Comparison of ENCODE assay signal across 8 cellular contexts in the genomic region with DNA sequence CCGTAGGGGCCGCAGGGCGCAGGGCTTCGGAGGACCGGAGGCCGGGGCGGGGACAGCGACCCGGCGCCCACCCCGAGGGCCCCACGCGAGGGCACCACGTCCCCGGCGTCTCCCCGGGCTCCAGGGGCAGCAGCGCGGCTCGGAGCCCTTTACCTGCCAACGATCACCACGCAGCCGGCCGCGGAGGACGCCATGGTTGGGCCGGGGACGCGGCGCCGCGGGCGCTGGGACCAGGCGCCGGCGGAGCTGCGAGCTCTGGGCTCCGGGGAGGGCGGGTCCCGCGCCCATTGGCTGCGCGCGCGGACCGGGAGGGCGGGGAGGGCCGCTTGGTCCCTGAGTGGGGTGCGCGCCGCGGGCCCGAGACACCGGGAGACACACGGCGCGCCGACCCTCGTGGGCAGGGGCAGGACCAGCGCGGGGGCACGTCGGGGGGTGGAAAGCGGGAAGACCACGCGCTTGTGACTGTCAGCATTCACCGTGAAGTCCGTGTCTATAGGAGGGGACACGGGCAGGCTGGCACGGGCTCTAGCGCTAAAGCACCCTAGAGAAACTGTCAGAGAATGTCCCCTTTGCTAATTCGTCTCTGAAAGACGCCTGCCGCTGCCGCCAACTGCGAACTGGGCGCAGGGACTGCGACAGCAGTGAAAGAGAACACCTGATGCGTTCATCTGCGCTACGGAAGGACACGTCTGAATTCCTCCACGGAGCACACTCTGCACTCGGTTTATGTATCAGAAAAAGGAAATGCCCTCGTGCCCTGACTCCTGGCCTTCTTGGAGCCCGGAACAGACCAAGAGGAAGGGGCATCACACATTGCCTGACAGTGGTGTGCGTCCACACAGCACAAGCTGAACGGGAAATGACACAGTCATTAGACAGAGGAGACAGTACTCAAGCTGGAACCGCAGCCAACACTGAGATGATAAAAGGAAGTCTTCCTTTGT. TPM values are rescaled to one million over a fixed set of nuclear protein-coding genes. Genes with fewer than 3 reads are reported as not detected.
DNase-seq lines count a peak whose midpoint lies in the region; ATAC-seq, FAIRE-seq and TF ChIP-seq lines count a peak whose summit lies in the region.

A gene with protein sequence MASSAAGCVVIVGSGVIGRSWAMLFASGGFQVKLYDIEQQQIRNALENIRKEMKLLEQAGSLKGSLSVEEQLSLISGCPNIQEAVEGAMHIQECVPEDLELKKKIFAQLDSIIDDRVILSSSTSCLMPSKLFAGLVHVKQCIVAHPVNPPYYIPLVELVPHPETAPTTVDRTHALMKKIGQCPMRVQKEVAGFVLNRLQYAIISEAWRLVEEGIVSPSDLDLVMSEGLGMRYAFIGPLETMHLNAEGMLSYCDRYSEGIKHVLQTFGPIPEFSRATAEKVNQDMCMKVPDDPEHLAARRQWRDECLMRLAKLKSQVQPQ (minus strand): TSS at position 257 of the 944 bp plus-strand sequence. CDS start 63 bp downstream, at position 194.

- peak within 1 kb of the TSS; percentile 5 for H3K23ac ChIP-seq in neuronal stem cell (ENCODE audit: low read depth, low read length, poor library complexity)

- H4K20me1 ChIP-seq in DND-41 (ENCODE audit: insufficient read depth, low read length), result no peaks in the 10 kb centered on the region
- H4K20me1 ChIP-seq in KMS-11 (ENCODE audit: insufficient read depth), result no peaks in the 10 kb centered on the region

- no peak within 1 kb of the TSS for H3K4ac ChIP-seq in neuronal stem cell (ENCODE audit: low read length)

- H3K4me1 ChIP-seq in DND-41 (ENCODE audit: insufficient read depth, low read length) (peaks cover 27% of the 10 kb centered on the region), KMS-11 (ENCODE audit: low read depth, poor library complexity, severe bottlenecking) (peaks cover 7% of the 10 kb centered on the region), SJSA1 (replicated peaks) (peaks cover 21% of the 10 kb centered on the region), neuronal stem cell (ENCODE audit: control insufficient read depth in 2 of 2, insufficient read depth in 1 of 2, low read depth in 1 of 2, low read length in 2 of 2) (peaks cover 2 to 3% of the 10 kb centered on the region in 2 donors), subcutaneous abdominal adipose tissue (ENCODE audit: control insufficient read depth in 5 of 5, insufficient read depth in 5 of 5, low read length in 5 of 5) (peaks cover 3 to 29% (median 19%) of the 10 kb centered on the region in 5 donors)

- H3K9me3 ChIP-seq in DND-41 (ENCODE audit: insufficient read depth, low read length, severe bottlenecking) (no peaks in the 10 kb centered on the region), SJSA1 (replicated peaks) (no peaks in the 10 kb centered on the region), neuronal stem cell (replicated peaks in 1 of 2; ENCODE audit: control insufficient read depth in 2 of 2, insufficient read depth in 1 of 2, low read depth in 1 of 2, low read length in 2 of 2) (no peaks in the 10 kb centered on the region), subcutaneous abdominal adipose tissue (ENCODE audit: control insufficient read depth in 5 of 5, low read length in 5 of 5) (no peaks in the 10 kb centered on the region)

- no peaks in the 10 kb centered on the region for H3K36me3 ChIP-seq in DND-41 (ENCODE audit: insufficient read depth, low read length)
- H3K36me3 ChIP-seq in KMS-11 (ENCODE audit: insufficient read depth), result no peaks in the 10 kb centered on the region
- H3K36me3 ChIP-seq in SJSA1, result peaks cover 4% of the 10 kb centered on the region
- H3K36me3 ChIP-seq in neuronal stem cell (replicated peaks in 1 of 2; ENCODE audit: control insufficient read depth in 2 of 2, insufficient read depth in 2 of 2, low read length in 2 of 2), result no peaks in the 10 kb centered on the region
- H3K36me3 ChIP-seq in subcutaneous abdominal adipose tissue (ENCODE audit: control insufficient read depth in 5 of 5, insufficient read depth in 5 of 5, low read length in 5 of 5), result no peaks in the 10 kb centered on the region

- TF ChIP-seq CTCF in DND-41 (IDR thresholded peaks at IDR 0.05; ENCODE audit: borderline replicate concordance, extremely low read depth, low read length, poor library complexity, severe bottlenecking), result no peak
- no peak for TF ChIP-seq CTCF in KMS-11 (conservative IDR thresholded peaks at IDR 0.05; ENCODE audit: low read depth, low read length)

- H2BK15ac ChIP-seq in neuronal stem cell (ENCODE audit: low read length), result peak within 1 kb of the TSS; percentile 15

- H3K18ac ChIP-seq in neuronal stem cell (ENCODE audit: low read length), result peak within 1 kb of the TSS; percentile 94

- H3K79me1 ChIP-seq in neuronal stem cell (ENCODE audit: low read depth, low read length), result no peaks in the 10 kb centered on the region

- H3K27ac ChIP-seq in DND-41 (ENCODE audit: low read length), result peak within 1 kb of the TSS; percentile 76
- peak within 1 kb of the TSS; percentile 35; the same call in 1 of the 2 replicates for H3K27ac ChIP-seq in KMS-11
- H3K27ac ChIP-seq in SJSA1, result peak within 1 kb of the TSS; percentile 68
- no peak within 1 kb of the TSS for H3K27ac ChIP-seq in neuronal stem cell (replicated peaks; ENCODE audit: low read length)
- H3K27ac ChIP-seq in subcutaneous abdominal adipose tissue (ENCODE audit: low read depth, low read length), result peak within 1 kb of the TSS; percentile 87

- WGBS in neuronal stem cell (ENCODE audit: extremely low coverage in 2 of 2, insufficient read length in 2 of 2, insufficient replicate concordance in 1 of 2), 2 donors, result no CpG with 5 or more reads among the region's 89 CpGs

- no peak within 1 kb of the TSS for H2AK5ac ChIP-seq in neuronal stem cell (ENCODE audit: low read depth, low read length)

- H3K27me3 ChIP-seq in DND-41 (ENCODE audit: insufficient read depth, low read length, poor library complexity) (no peaks in the 10 kb centered on the region), KMS-11 (ENCODE audit: insufficient read depth, low read depth) (no peaks in the 10 kb centered on the region), SJSA1 (replicated peaks) (no peaks in the 10 kb centered on the region), neuronal stem cell (ENCODE audit: control insufficient read depth in 3 of 3, insufficient read depth in 3 of 3, low read depth in 1 of 3, low read length in 3 of 3) (peaks cover 4 to 44% (median 25%) of the 10 kb centered on the region in 3 experiments), subcutaneous abdominal adipose tissue (ENCODE audit: control insufficient read depth in 5 of 5, insufficient read depth in 4 of 5, low read length in 5 of 5) (no peaks in the 10 kb centered on the region)

- H2BK12ac ChIP-seq in neuronal stem cell (ENCODE audit: low read length), result no peak within 1 kb of the TSS

- no peak within 1 kb of the TSS for H2BK5ac ChIP-seq in neuronal stem cell (ENCODE audit: low read length)

- H3K4me3 ChIP-seq in DND-41 (ENCODE audit: low read depth in 1 of 2, low read length in 2 of 2) (peak within 1 kb of the TSS; percentile 59 to 72), KMS-11 (IDR thresholded peaks at IDR 0.05; ENCODE audit: insufficient read depth, low read depth, low read length) (no peak within 1 kb of the TSS), SJSA1 (peak within 1 kb of the TSS; percentile 93), neuronal stem cell (ENCODE audit: low read length in 2 of 2) (peak within 1 kb of the TSS; percentile 62 to 85), subcutaneous abdominal adipose tissue (ENCODE audit: low read depth in 1 of 5, low read length in 5 of 5) (peak within 1 kb of the TSS; percentile 73 to 92 (median 83))

- H2AFZ ChIP-seq in DND-41 (ENCODE audit: low read depth, low read length) (peak within 1 kb of the TSS; percentile 96), KMS-11 (ENCODE audit: low read depth) (peak within 1 kb of the TSS; percentile 90), neuronal stem cell (ENCODE audit: low read length) (peak within 1 kb of the TSS; percentile 93)

- ATAC-seq in DND-41 (ENCODE audit: insufficient read depth, low read depth), result peak; percentile 89
- ATAC-seq in GM21619 (IDR thresholded peaks at IDR 0.05; ENCODE audit: unreplicated experiment), result peak; percentile 77

- H4K8ac ChIP-seq in neuronal stem cell (ENCODE audit: low read depth, low read length), result no peak within 1 kb of the TSS

- no peak within 1 kb of the TSS for H3K14ac ChIP-seq in neuronal stem cell (ENCODE audit: low read length)

- H3K79me2 ChIP-seq in DND-41 (ENCODE audit: insufficient read depth, low read length) (peaks cover 4% of the 10 kb centered on the region; the same call in 1 of the 2 replicates), KMS-11 (ENCODE audit: insufficient read depth, low read depth) (no peaks in the 10 kb centered on the region)

- H3K4me2 ChIP-seq in DND-41 (ENCODE audit: insufficient read depth, low read length) (peak within 1 kb of the TSS; percentile 95), KMS-11 (peak within 1 kb of the TSS; percentile 76), neuronal stem cell (ENCODE audit: insufficient read depth, low read length, poor library complexity, severe bottlenecking) (peak within 1 kb of the TSS; percentile 100)

- H2BK120ac ChIP-seq in neuronal stem cell (ENCODE audit: low read depth, low read length), result no peak within 1 kb of the TSS

- DNase-seq in DND-41 (peak; percentile 76), SJSA1 (ENCODE audit: low read depth in 1 of 2, low spot score in 2 of 2) (peak; percentile 55 to 62), frontal cortex (ENCODE audit: low spot score in 2 of 2) (peak; percentile 77 to 84), neuronal stem cell (ENCODE audit: low spot score) (peak; percentile 46)
- DNase-seq in activated naive CD4-positive, alpha-beta T cell (lab: John Stamatoyannopoulos, UW), result peak; percentile 16 to 71 (median 38)

- H3K9ac ChIP-seq in DND-41 (ENCODE audit: low read depth, low read length) (peak within 1 kb of the TSS; percentile 75), KMS-11 (peak within 1 kb of the TSS; percentile 41; the same call in 1 of the 2 replicates), neuronal stem cell (ENCODE audit: low read depth, low read length, poor library complexity) (peak within 1 kb of the TSS; percentile 87), subcutaneous abdominal adipose tissue (ENCODE audit: low read length in 5 of 5) (peak within 1 kb of the TSS; percentile 73 to 90 (median 87))

- FAIRE-seq in frontal cortex (lab: Jason Lieb, UNC), result no peak

- H4K91ac ChIP-seq in neuronal stem cell (ENCODE audit: low read depth, low read length, poor library complexity), result no peak within 1 kb of the TSS

RNA-seq across cellular contexts. Expression of the gene that starts here (rescaled TPM):
- total RNA-seq in SJSA1 (2014; rRNA removed; shearing (Covaris generic)), result 7.1 and 13.2 TPM in 2 replicates
- total RNA-seq in frontal cortex, result 14.3 TPM
- 4.4 TPM for polyA plus RNA-seq in neuronal stem cell (2013, experiment 1 of 2)
- polyA plus RNA-seq in neuronal stem cell (2013, experiment 2 of 2), result 4.2 TPM
